Comparison of ENCODE assay signal across 12 cellular contexts in the genomic region with DNA sequence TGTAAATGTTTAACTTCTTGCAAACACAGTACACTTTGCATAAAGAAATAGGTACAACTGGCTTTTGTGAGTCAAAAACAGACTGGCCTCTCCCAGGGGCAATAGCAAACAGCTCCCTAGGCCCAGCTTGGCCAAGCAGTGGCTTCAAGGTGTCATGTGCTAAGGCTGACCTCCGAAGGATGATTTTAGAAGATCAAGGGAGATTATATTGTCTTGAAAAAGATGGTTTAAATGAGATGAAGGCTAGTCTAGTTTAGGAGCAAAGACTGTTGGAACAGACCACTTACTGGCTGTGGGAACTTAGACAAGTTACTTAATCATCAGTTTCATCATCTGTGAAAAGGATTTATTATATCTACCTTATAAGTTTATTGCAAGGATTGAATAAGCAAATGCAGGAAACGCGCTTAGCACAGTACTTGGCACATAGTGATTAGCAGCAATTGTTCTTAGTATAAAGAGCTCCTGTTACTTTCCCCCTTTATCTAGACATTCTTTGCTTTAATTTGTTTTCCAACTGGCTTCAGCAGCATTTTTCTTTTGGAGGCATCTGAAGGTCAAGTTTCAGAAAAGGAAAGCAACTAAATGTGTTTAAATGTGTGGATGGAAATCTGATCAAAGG. TPM values are rescaled to one million over a fixed set of nuclear protein-coding genes. Genes with fewer than 3 reads are reported as not detected.
DNase-seq lines count a peak whose midpoint lies in the region; ATAC-seq lines count a peak whose summit lies in the region.
"Had no signal": no experiment of that assay in that cellular context is flagged by ENCODE, and none has a peak within 500 bp of the region (broad histone marks: within the 10 kb centered on the region; RNA-seq: fewer than 3 reads in every experiment).

No MANE protein-coding gene starts in this region.

- H3K9ac ChIP-seq in adipocyte (ENCODE audit: low read length) (peak overlapping the region; percentile 7), muscle layer of colon (ENCODE audit: low read length) (no peak overlapping the region)

- ATAC-seq in GM18517 (IDR thresholded peaks at IDR 0.05; ENCODE audit: unreplicated experiment) (peak; percentile 80), HG02678 (IDR thresholded peaks at IDR 0.05; ENCODE audit: unreplicated experiment) (peak; percentile 63), GM21723 (IDR thresholded peaks at IDR 0.05; ENCODE audit: unreplicated experiment) (no peak)
- ATAC-seq: CD8-positive, alpha-beta T cell had no signal

- no peak overlapping the region for H3K4me3 ChIP-seq in adipocyte (ENCODE audit: low read length)
- no peak overlapping the region for H3K4me3 ChIP-seq in muscle layer of colon (ENCODE audit: low read depth in 1 of 2, low read length in 2 of 2)

- H3K9me3 ChIP-seq in adipocyte (ENCODE audit: control insufficient read depth, low read length) (no peaks in the 10 kb centered on the region), muscle layer of colon (ENCODE audit: low read length) (no peaks in the 10 kb centered on the region)

- no peak for DNase-seq in adipocyte (ENCODE audit: low read depth)
- DNase-seq in H4 (ENCODE audit: low spot score), result no peak
- DNase-seq in DMS53 (lab: John Stamatoyannopoulos, UW), result no peak
- DNase-seq in NCI-H1694 treated with DMSO at 0.1 percent for 48 hours (lab: John Stamatoyannopoulos, UW), result no peak
- DNase-seq: activated naive CD4-positive, alpha-beta T cell treated with anti-CD3 and anti-CD28 coated beads, Interleukin-2, amount 10 ng/mL, durations not matched to agents 7 days and 5 days; CD8-positive, alpha-beta T cell; H7; NCI-H1930 had no signal

- peaks cover 19% of the 10 kb centered on the region for H3K4me1 ChIP-seq in adipocyte (ENCODE audit: control insufficient read depth, insufficient read depth, low read length)
- H3K4me1 ChIP-seq in muscle layer of colon (ENCODE audit: insufficient read depth, low read length), result no peaks in the 10 kb centered on the region

- H3K36me3 ChIP-seq in adipocyte (ENCODE audit: control insufficient read depth, insufficient read depth, low read length, severe bottlenecking) (no peaks in the 10 kb centered on the region), muscle layer of colon (ENCODE audit: insufficient read depth, low read length) (no peaks in the 10 kb centered on the region)

- H3K27me3 ChIP-seq in adipocyte (replicated peaks; ENCODE audit: control insufficient read depth, insufficient read depth, low read length) (no peaks in the 10 kb centered on the region), muscle layer of colon (ENCODE audit: control insufficient read depth in 1 of 2, insufficient read depth in 2 of 2, low read length in 2 of 2) (no peaks in the 10 kb centered on the region)

- H3K27ac ChIP-seq in muscle layer of colon (ENCODE audit: low read depth, low read length), result peak overlapping the region; percentile 6

RNA-seq across cellular contexts. Expression of a gene that starts 17.2 kb away (rescaled TPM):
- total RNA-seq in H4 (2014; rRNA removed; shearing (Covaris generic)), result 0.35 TPM in 1 of 2 replicates, not detected in the other
- total RNA-seq: CD8-positive, alpha-beta T cell had no signal
